ENCODE assay signal across 24 cellular contexts in genomic region chr7:68733219-68734143, GRCh38.
A peak's percentile ranks its signal among the peaks of the same experiment; 100 is the strongest.
DNase-seq lines count a peak whose midpoint lies in the region; ATAC-seq and TF ChIP-seq lines count a peak whose summit lies in the region.
"Had no signal": no experiment of that assay in that cellular context is flagged by ENCODE, and none has a peak within 500 bp of the region (broad histone marks: within the 10 kb centered on the region; RNA-seq: fewer than 3 reads in every experiment).

No MANE protein-coding gene starts in this region.

- no peaks in the 10 kb centered on the region for H3K4me1 ChIP-seq in GM23248 (ENCODE audit: insufficient read depth)
- H3K4me1 ChIP-seq: SJCRH30 had no signal

- peak overlapping the region; percentile 63 for H3K27ac Mint-ChIP-seq in chondrocyte (ENCODE audit: unreplicated experiment)
- peak overlapping the region; percentile 43 for H3K27ac Mint-ChIP-seq in osteocyte (ENCODE audit: unreplicated experiment)
- H3K27ac Mint-ChIP-seq: activated CD4-positive, alpha-beta memory T cell treated with anti-CD3 and anti-CD28 coated beads, Interleukin-2, amount 10 ng/mL, durations not matched to agents 7 days and 5 days; activated naive CD8-positive, alpha-beta T cell treated with anti-CD3 and anti-CD28 coated beads, Interleukin-2, amount 10 ng/mL, durations not matched to agents 7 days and 5 days; CD4-positive, alpha-beta T cell; naive thymus-derived CD4-positive, alpha-beta T cell; stimulated activated naive B cell treated with anti-CD40 and anti-IgM and Interleukin-4, amounts not matched to agents 10 μg/mL and 1 μg/mL and 100 μg/mL, for 72 hours had no signal

- H3K9me2 ChIP-seq in GM23248 (ENCODE audit: insufficient read depth) = no peaks in the 10 kb centered on the region

- peaks cover 9% of the 10 kb centered on the region for H3K9me3 Mint-ChIP-seq in chondrocyte (ENCODE audit: low read depth)
- peaks cover 3% of the 10 kb centered on the region for H3K9me3 Mint-ChIP-seq in osteocyte (ENCODE audit: unreplicated experiment)

- H3K36me3 ChIP-seq in GM23248 (ENCODE audit: low read depth) = no peaks in the 10 kb centered on the region
- H3K36me3 ChIP-seq: heart left ventricle, SJCRH30 had no signal

- H3K27ac ChIP-seq in GM23248 = no peak overlapping the region
- H3K27ac ChIP-seq: heart left ventricle, SJCRH30 had no signal

- in situ Hi-C loops in GM23248 (cut with MboI) = no loop called here

- DNase-seq in COLO829 (ENCODE audit: low spot score) = peak; percentile 18
- peak; percentile 67 for DNase-seq in M059J (ENCODE audit: low read depth)
- DNase-seq in chondrocyte (ENCODE audit: low spot score) = no peak
- no peak for DNase-seq in osteocyte (ENCODE audit: extremely low spot score, unreplicated experiment)
- no peak for DNase-seq in GM23248
- no peak for DNase-seq in GM19238 (ENCODE audit: insufficient read length, low spot score)
- DNase-seq: activated CD4-positive, alpha-beta memory T cell treated with anti-CD3 and anti-CD28 coated beads, Interleukin-2, amount 10 ng/mL, durations not matched to agents 7 days and 5 days; activated CD4-positive, CD25-positive, alpha-beta regulatory T cell treated with anti-CD3 and anti-CD28 coated beads, Interleukin-2, amount 50 U/mL, for 72 hours; activated naive CD8-positive, alpha-beta T cell treated with anti-CD3 and anti-CD28 coated beads, Interleukin-2, amount 10 ng/mL, durations not matched to agents 7 days and 5 days; CD4-positive, alpha-beta T cell; GOT3; heart left ventricle; left colon; mesendoderm; naive thymus-derived CD4-positive, alpha-beta T cell; NCI-H1694 treated with DMSO at 0.1 percent for 48 hours; NCI-H446 treated with DMSO at 0.1 percent for 48 hours; NK-92 treated with Interleukin-12 subunit alpha and Interleukin-12 subunit beta, amount 100 ng/mL, for 24 hours; right cardiac atrium; SJCRH30; stimulated activated CD4-positive, alpha-beta T cell treated with anti-CD3 and anti-CD28 coated beads, Interleukin-12 subunit alpha, Interleukin-12 subunit beta, amount 100 ng/mL, for 4 hours; stimulated activated CD4-positive, alpha-beta T cell treated with anti-CD3 and anti-CD28 coated beads, Interleukin-4, amount 100 ng/mL, for 24 hours; stimulated activated naive B cell treated with anti-CD40 and anti-IgM and Interleukin-4, amounts not matched to agents 10 μg/mL and 1 μg/mL and 100 μg/mL, for 72 hours had no signal

- H3K9me3 ChIP-seq in GM23248 (ENCODE audit: low read depth) = no peaks in the 10 kb centered on the region
- H3K9me3 ChIP-seq: heart left ventricle, SJCRH30 had no signal

- H3K4me3 Mint-ChIP-seq in chondrocyte (ENCODE audit: unreplicated experiment) (no peak overlapping the region), osteocyte (ENCODE audit: unreplicated experiment) (no peak overlapping the region)
- H3K4me3 Mint-ChIP-seq: activated CD4-positive, alpha-beta memory T cell treated with anti-CD3 and anti-CD28 coated beads, Interleukin-2, amount 10 ng/mL, durations not matched to agents 7 days and 5 days; activated naive CD8-positive, alpha-beta T cell treated with anti-CD3 and anti-CD28 coated beads, Interleukin-2, amount 10 ng/mL, durations not matched to agents 7 days and 5 days; CD4-positive, alpha-beta T cell; naive thymus-derived CD4-positive, alpha-beta T cell; stimulated activated naive B cell treated with anti-CD40 and anti-IgM and Interleukin-4, amounts not matched to agents 10 μg/mL and 1 μg/mL and 100 μg/mL, for 72 hours had no signal

- no peak overlapping the region for H3K9ac ChIP-seq in GM23248

- H3K4me1 Mint-ChIP-seq in chondrocyte (ENCODE audit: low read depth) (peaks cover 9% of the 10 kb centered on the region), osteocyte (ENCODE audit: unreplicated experiment) (peaks cover 8% of the 10 kb centered on the region)
- H3K4me1 Mint-ChIP-seq: activated CD4-positive, alpha-beta memory T cell treated with anti-CD3 and anti-CD28 coated beads, Interleukin-2, amount 10 ng/mL, durations not matched to agents 7 days and 5 days; activated naive CD8-positive, alpha-beta T cell treated with anti-CD3 and anti-CD28 coated beads, Interleukin-2, amount 10 ng/mL, durations not matched to agents 7 days and 5 days; naive thymus-derived CD4-positive, alpha-beta T cell; stimulated activated naive B cell treated with anti-CD40 and anti-IgM and Interleukin-4, amounts not matched to agents 10 μg/mL and 1 μg/mL and 100 μg/mL, for 72 hours had no signal

- H3K27me3 Mint-ChIP-seq in chondrocyte (ENCODE audit: low read depth) = no peaks in the 10 kb centered on the region
- no peaks in the 10 kb centered on the region for H3K27me3 Mint-ChIP-seq in osteocyte (ENCODE audit: unreplicated experiment)
- H3K27me3 Mint-ChIP-seq: activated CD4-positive, alpha-beta memory T cell treated with anti-CD3 and anti-CD28 coated beads, Interleukin-2, amount 10 ng/mL, durations not matched to agents 7 days and 5 days; activated naive CD8-positive, alpha-beta T cell treated with anti-CD3 and anti-CD28 coated beads, Interleukin-2, amount 10 ng/mL, durations not matched to agents 7 days and 5 days; CD4-positive, alpha-beta T cell; naive thymus-derived CD4-positive, alpha-beta T cell had no signal

- no peaks in the 10 kb centered on the region for H3F3A ChIP-seq in GM23248 (ENCODE audit: insufficient read depth)

- ATAC-seq in HG03354 (IDR thresholded peaks at IDR 0.05; ENCODE audit: poor library complexity, severe bottlenecking, unreplicated experiment) = no peak
- ATAC-seq: heart left ventricle; left colon; naive thymus-derived CD4-positive, alpha-beta T cell; stimulated activated naive B cell treated with anti-CD40 and anti-IgM and Interleukin-4, amounts not matched to agents 10 μg/mL and 1 μg/mL and 100 μg/mL, for 72 hours had no signal

- no peak for TF ChIP-seq CTCF in chondrocyte (IDR thresholded peaks at IDR 0.05)
- no peak for TF ChIP-seq CTCF in osteocyte (IDR thresholded peaks at IDR 0.05)

- H2AFZ ChIP-seq in GM23248 = no peak overlapping the region

- no peaks in the 10 kb centered on the region for H3K27me3 ChIP-seq in GM23248 (replicated peaks; ENCODE audit: insufficient read depth)

- no peaks in the 10 kb centered on the region for H3K79me2 ChIP-seq in GM23248 (ENCODE audit: insufficient read depth)

- no peak overlapping the region for H3K4me2 ChIP-seq in GM23248 (ENCODE audit: unreplicated experiment)

- H3K36me3 Mint-ChIP-seq in chondrocyte (ENCODE audit: low read depth) = peaks cover 2% of the 10 kb centered on the region
- H3K36me3 Mint-ChIP-seq in osteocyte (ENCODE audit: unreplicated experiment) = no peaks in the 10 kb centered on the region
- H3K36me3 Mint-ChIP-seq: activated naive CD8-positive, alpha-beta T cell treated with anti-CD3 and anti-CD28 coated beads, Interleukin-2, amount 10 ng/mL, durations not matched to agents 7 days and 5 days; naive thymus-derived CD4-positive, alpha-beta T cell; stimulated activated naive B cell treated with anti-CD40 and anti-IgM and Interleukin-4, amounts not matched to agents 10 μg/mL and 1 μg/mL and 100 μg/mL, for 72 hours had no signal

- no peak overlapping the region for H3K4me3 ChIP-seq in GM23248
- H3K4me3 ChIP-seq: heart left ventricle, SJCRH30 had no signal

- 22 to 25% methylated on average over 7 of the region's 7 CpGs for WGBS in GM23248 (ENCODE audit: low coverage in 1 of 2, low lambda C conversion rate in 2 of 2, missing lambda C conversion rate in 2 of 2), 2 experiments

- H4K20me1 ChIP-seq in GM23248 (ENCODE audit: insufficient read depth) = no peaks in the 10 kb centered on the region

Comparison
In these comparisons a context has a peak if more than half of its experiments do, and no peak if none do; other contexts are left out.
1. DNase-seq: peak in COLO829 (single experiment) and M059J (single experiment); none in chondrocyte (single experiment), osteocyte (single experiment), GM23248 (single experiment) and GM19238 (single experiment).